Comparison of ENCODE assay signal across 8 cellular contexts in genomic region chr7:128791968-128792319, GRCh38. TPM values are rescaled to one million over a fixed set of nuclear protein-coding genes. Genes with fewer than 3 reads are reported as not detected.
DNase-seq lines count a peak whose midpoint lies in the region; ATAC-seq, FAIRE-seq and TF ChIP-seq lines count a peak whose summit lies in the region.

CCDC136 (plus strand) TSS chr7:128791968; CDS start chr7:128792412, 444 bp downstream.

- peak within 1 kb of the TSS; percentile 87 for H3K4me2 ChIP-seq in GM12878 (ENCODE audit: control insufficient read depth, insufficient read depth)

- ATAC-seq in GM12878 (no peak), right lobe of liver (no peak)

- RAD21 ChIA-PET in GM12878 (lab: Charles Lee; ENCODE audit: unreplicated experiment), result interaction anchor here (1.2 kb wide), 2 partner anchors 9 to 83 kb away, joined by 3 read pairs; no protein-coding TSS in a partner anchor

- no TSS peak for BruUV-seq in A673 (replicated peaks; lab: Mats Ljungman, UMichigan)
- no TSS peak for BruUV-seq in GM12878 (replicated peaks; lab: Mats Ljungman, UMichigan)

- 43% methylated on average over 8 of the region's 9 CpGs for WGBS in GM12878 (ENCODE audit: insufficient coverage, insufficient replicate concordance, low lambda C conversion rate, missing lambda C conversion rate)
- WGBS in right lobe of liver (ENCODE audit: insufficient coverage, low coverage, low lambda C conversion rate, missing lambda C conversion rate), result 33% methylated on average over 8 of the region's 9 CpGs
- WGBS in transverse colon (ENCODE audit: low coverage in 1 of 2), 2 donors, result 15 to 23% methylated on average over 5 to 9 of the region's 9 CpGs

- POLR2A ChIA-PET in A673 (lab: Charles Lee; ENCODE audit: low non-redundant PET), result no interaction called here
- POLR2A ChIA-PET in GM12878 (lab: Charles Lee), result interaction anchor here (0.5 kb wide), 1 partner anchor 301 kb away, joined by 4 read pairs; no protein-coding TSS in a partner anchor

- DNase-seq in A673 (ENCODE audit: low spot score) (no peak), HFF-Myc (ENCODE audit: extremely low read depth, low read depth) (no peak), GM12878 (ENCODE audit: low read depth, low spot score) (no peak), right lobe of liver (no peak), transverse colon (no peak), epidermal melanocyte (ENCODE audit: insufficient read length, low spot score) (no peak), NCI-H1694 (lab: John Stamatoyannopoulos, UW) (no peak)
- DNase-seq in stimulated activated CD4-positive, alpha-beta T cell treated with anti-CD3 and anti-CD28 coated beads, Interleukin-12 subunit alpha, Interleukin-12 subunit beta, amount 100 ng/mL, for 4 hours, result no peak

- no peak for TF ChIP-seq RAD21 in GM12878 (IDR thresholded peaks at IDR 0.05; ENCODE audit: insufficient read depth, low read depth, low read length)

- H3K4me1 ChIP-seq in A673 (ENCODE audit: insufficient read depth, low read length, poor library complexity, severe bottlenecking), result no peaks in the 10 kb centered on the region
- H3K4me1 ChIP-seq in GM12878 (ENCODE audit: control insufficient read depth, insufficient read depth, low read length), result peaks cover 3% of the 10 kb centered on the region; the same call in 1 of the 2 replicates
- peaks cover 0 to 4% (median 0%) of the 10 kb centered on the region in 4 donors for H3K4me1 ChIP-seq in right lobe of liver
- peaks cover 5 to 23% (median 16%) of the 10 kb centered on the region in 4 donors for H3K4me1 ChIP-seq in transverse colon

- no peaks in the 10 kb centered on the region for H3K79me2 ChIP-seq in GM12878 (ENCODE audit: control insufficient read depth, insufficient read depth, low read length)

- TF ChIP-seq CTCF in A673 (conservative IDR thresholded peaks at IDR 0.05; ENCODE audit: low read depth, low read length), result no peak
- TF ChIP-seq CTCF in HFF-Myc (IDR thresholded peaks at IDR 0.05; ENCODE audit: low read depth, low read length, missing control alignments), result no peak
- no peak for TF ChIP-seq CTCF in GM12878 (IDR thresholded peaks at IDR 0.05 in 2 of 3, conservative IDR thresholded peaks at IDR 0.05 in 1 of 3; ENCODE audit: control insufficient read depth in 2 of 3, extremely low read depth in 1 of 3, insufficient read depth in 1 of 3, low read depth in 3 of 3, low read length in 3 of 3)
- no peak for TF ChIP-seq CTCF in right lobe of liver (IDR thresholded peaks at IDR 0.05)
- TF ChIP-seq CTCF in transverse colon (IDR thresholded peaks at IDR 0.05), result no peak

- FAIRE-seq in GM12878 (lab: Jason Lieb, UNC), result no peak

- peak within 1 kb of the TSS; percentile 36; the same call in 1 of the 2 replicates for H3K9ac ChIP-seq in GM12878 (ENCODE audit: control insufficient read depth, insufficient read depth, low read length)

- intact Hi-C loops in A673 (cut with micrococcal nuclease; ENCODE audit: unreplicated experiment) (loop anchor here (10.0 kb wide), 1 partner anchor 93 kb away; no protein-coding TSS in a partner anchor), GM12878 (cut with micrococcal nuclease; ENCODE audit: unreplicated experiment) (loop anchor here (5.0 kb wide), 2 partner anchors 90 to 300 kb away; no protein-coding TSS in a partner anchor), right lobe of liver (cut with DNase I) (no loop called here), transverse colon (cut with DNase I; ENCODE audit: low total_unique reads) (loop anchor here (2.0 kb wide), 1 partner anchor 53 kb away; the partner anchor contains the start of gene CALU)

- SMC1A ChIA-PET in GM12878 (lab: Charles Lee; ENCODE audit: uncharacterized antibody, unreplicated experiment), result interaction anchor here (0.6 kb wide), 1 partner anchor 310 kb away, joined by 5 read pairs; no protein-coding TSS in a partner anchor

- H3K27ac ChIP-seq in A673 (ENCODE audit: low read depth, low read length, poor library complexity, severe bottlenecking), result no peak within 1 kb of the TSS
- H3K27ac ChIP-seq in GM12878 (ENCODE audit: control insufficient read depth, insufficient read depth), result no peak within 1 kb of the TSS
- H3K27ac ChIP-seq in right lobe of liver, result no peak within 1 kb of the TSS
- H3K27ac ChIP-seq in transverse colon, result peak within 1 kb of the TSS; percentile 59 to 78 (median 72)

- CTCF ChIA-PET in A673 (lab: Charles Lee) (interaction anchor here (0.7 kb wide), 1 partner anchor 155 kb away, joined by 3 read pairs; no protein-coding TSS in a partner anchor), GM12878 (lab: Yijun Ruan, JAX) (interaction anchor here (0.6 kb wide), 1 partner anchor 122 kb away, joined by 3 read pairs; no protein-coding TSS in a partner anchor)

- H2AFZ ChIP-seq in GM12878 (ENCODE audit: control insufficient read depth, low read depth, low read length), result peak within 1 kb of the TSS; percentile 93

- TF ChIP-seq POLR2A in GM12878 (IDR thresholded peaks at IDR 0.05; ENCODE audit: low read depth, low read length) (no peak), right lobe of liver (IDR thresholded peaks at IDR 0.05) (no peak), transverse colon (IDR thresholded peaks at IDR 0.05) (no peak)

- in situ Hi-C loops in GM12878 (cut with MboI), result no loop called here
- in situ Hi-C loops in transverse colon (cut with MboI; ENCODE audit: low pct_ligation_motif_present in 1 of 4, low pct_unique_long_range_greater_than_20kb in 1 of 4, low sequenced_read_pairs in 3 of 4), result no loop called here

- peaks cover 11% of the 10 kb centered on the region for H3K27me3 ChIP-seq in A673 (replicated peaks; ENCODE audit: insufficient read depth, low read depth, low read length, poor library complexity)
- H3K27me3 ChIP-seq in GM12878 (replicated peaks in 1 of 2; ENCODE audit: control insufficient read depth in 2 of 2, insufficient read depth in 2 of 2, low read length in 1 of 2), result peaks cover 2% of the 10 kb centered on the region in 2 experiments; a peak in 2 of 4 replicates
- H3K27me3 ChIP-seq in right lobe of liver, result no peaks in the 10 kb centered on the region
- peaks cover 24% of the 10 kb centered on the region for H3K27me3 ChIP-seq in transverse colon

- no peaks in the 10 kb centered on the region for H4K20me1 ChIP-seq in GM12878 (ENCODE audit: control insufficient read depth, insufficient read depth)

- no peaks in the 10 kb centered on the region for H3K9me3 ChIP-seq in A673 (ENCODE audit: low read depth, low read length, poor library complexity, severe bottlenecking)
- no peaks in the 10 kb centered on the region for H3K9me3 ChIP-seq in GM12878 (replicated peaks; ENCODE audit: control insufficient read depth, insufficient read depth, low read length)
- no peaks in the 10 kb centered on the region for H3K9me3 ChIP-seq in right lobe of liver
- H3K9me3 ChIP-seq in transverse colon, result no peaks in the 10 kb centered on the region

- H3K36me3 ChIP-seq in A673 (ENCODE audit: insufficient read depth, low read length, poor library complexity, severe bottlenecking) (no peaks in the 10 kb centered on the region), GM12878 (ENCODE audit: control insufficient read depth in 2 of 2, insufficient read depth in 2 of 2, low read length in 1 of 2) (no peaks in the 10 kb centered on the region), right lobe of liver (no peaks in the 10 kb centered on the region), transverse colon (no peaks in the 10 kb centered on the region)

- no peak for TF ChIP-seq EP300 in GM12878 (IDR thresholded peaks at IDR 0.05; ENCODE audit: borderline replicate concordance in 1 of 2, control insufficient read depth in 1 of 2, low read depth in 2 of 2, low read length in 2 of 2)
- no peak for TF ChIP-seq EP300 in transverse colon (IDR thresholded peaks at IDR 0.05; ENCODE audit: low read depth)

- H3K4me3 ChIP-seq in A673 (ENCODE audit: low read depth, low read length, poor library complexity, severe bottlenecking), result peak within 1 kb of the TSS; percentile 77
- peak within 1 kb of the TSS; percentile 68 for H3K4me3 ChIP-seq in HFF-Myc (replicated peaks; ENCODE audit: low read depth, low read length)
- H3K4me3 ChIP-seq in GM12878, result peak within 1 kb of the TSS; percentile 87
- H3K4me3 ChIP-seq in right lobe of liver, result peak within 1 kb of the TSS; percentile 71 to 81 (median 78)
- H3K4me3 ChIP-seq in transverse colon, result peak within 1 kb of the TSS; percentile 53 to 82 (median 68)

RNA-seq across cellular contexts. Expression of gene CCDC136, which starts in this region (rescaled TPM):
- 4.4 and 6.9 TPM in 2 replicates for total RNA-seq in A673 (2021)
- 20.7 and 21.1 TPM in 2 replicates for total RNA-seq in GM12878 (2013; cell fraction: nucleolus; rRNA removed)
- 0.71 and 1.6 TPM in 2 replicates for total RNA-seq in GM12878 (2014; rRNA removed)
- total RNA-seq in GM12878 (2014; rRNA removed; fragmentation: Illumina TruSeq; extraction: Trizol), result 1.7 and 2.3 TPM in 2 replicates
- total RNA-seq in GM12878 (2021), result 1.8 and 2.8 TPM in 2 replicates
- 1.1 TPM for polyA plus RNA-seq in GM12878 (2011; ENCODE audit: low read depth)
- 3.6 and 4.8 TPM in 2 replicates for polyA plus RNA-seq in GM12878 (2011; rRNA removed)
- polyA plus RNA-seq in GM12878 (2011; cell fraction: cytosol; rRNA removed), result 1.3 and 3.1 TPM in 2 replicates
- polyA plus RNA-seq in GM12878 (2011; cell fraction: nucleus; rRNA removed), result 16.7 and 18.0 TPM in 2 replicates
- polyA plus RNA-seq in GM12878 (2012), result 1.3 and 1.9 TPM in 2 replicates
- 1.3 and 1.6 TPM in 2 replicates for polyA plus RNA-seq in GM12878 (2014; fragmentation: Illumina TruSeq; extraction: Trizol)
- under 1 TPM; 0.32 to 0.33 TPM for polyA plus RNA-seq in GM12878 (2014; fragmentation: Nextera tagmentation; extraction: Ambion mirVana)
- 2.1 and 3.0 TPM in 2 replicates for polyA plus RNA-seq in GM12878 (2014; rRNA removed)
- polyA plus RNA-seq in GM12878 (2016; fragmentation: Nextera tagmentation; extraction: Ambion mirVana), result 1 to 10 TPM in 1 of 2 experiments, under 1 TPM in 1; 0.87 to 1.2 TPM
- polyA minus RNA-seq in GM12878 (2011; rRNA and poly(A)+ RNA removed), result 2.7 and 4.2 TPM in 2 replicates
- polyA minus RNA-seq in GM12878 (2011; cell fraction: cytosol; rRNA and poly(A)+ RNA removed), result 0.83 and 2.4 TPM in 2 replicates
- 3.5 and 8.1 TPM in 2 replicates for polyA minus RNA-seq in GM12878 (2011; cell fraction: nucleus; rRNA and poly(A)+ RNA removed)
- under 1 TPM in 4 of 6 experiments, not detected in 2; 0.16 to 0.70 (median 0.20) TPM for total RNA-seq in right lobe of liver
- total RNA-seq in transverse colon, result 10 to 100 TPM in 2 of 4 donors, 1 to 10 TPM in 2; 1.9 to 16.5 (median 8.3) TPM

Comparison
In these comparisons a context has a peak if more than half of its experiments do, and no peak if none do; other contexts are left out.
1. H3K27ac ChIP-seq: peak in transverse colon (4 of 4); none in A673 (single experiment), GM12878 (single experiment) and right lobe of liver (0 of 3).
2. intact Hi-C loops: an anchor here in A673 (10.0 kb wide), GM12878 (5.0 kb wide) and transverse colon (2.0 kb wide); none called in right lobe of liver.
3. Peak in every context shown above with its lines, with median percentiles within 50 percentile points of each other: H3K4me3 ChIP-seq.